ENCODE assay signal across 9 cellular contexts in genomic region chr3:171551296-171551695, GRCh38.
"Had no signal": no experiment of that assay in that cellular context is flagged by ENCODE, and none has a peak within 500 bp of the region (broad histone marks: within the 10 kb centered on the region; RNA-seq: fewer than 3 reads in every experiment).

No MANE protein-coding gene starts in this region.

- H3K9me3 ChIP-seq: HAP-1 had no signal

- H3K36me3 ChIP-seq: HAP-1 had no signal

- ATAC-seq: GM23338, HCT116 had no signal

- DNase-seq: GM23248, GOT3, H7, H9, HCEC 1CT, HFFc6 had no signal

- H3K27ac ChIP-seq: GM23248 had no signal

- H3K4me3 ChIP-seq: GM23248, GM23338, HAP-1 had no signal

- H3K4me1 ChIP-seq: HAP-1 had no signal
